Comparison of ENCODE assay signal across 8 cellular contexts in genomic region chr3:149936812-149937230, GRCh38. TPM values are rescaled to one million over a fixed set of nuclear protein-coding genes. Genes with fewer than 3 reads are reported as not detected.
DNase-seq lines count a peak whose midpoint lies in the region; ATAC-seq and TF ChIP-seq lines count a peak whose summit lies in the region.

No MANE protein-coding gene starts in this region.

- H3K36me3 ChIP-seq in BE2C (no peaks in the 10 kb centered on the region), Peyer's patch (no peaks in the 10 kb centered on the region), heart right ventricle (peaks cover 0 to 16% (median 0%) of the 10 kb centered on the region in 9 donors), skeletal muscle tissue (ENCODE audit: control insufficient read depth in 3 of 3, insufficient read depth in 3 of 3, low read length in 3 of 3) (no peaks in the 10 kb centered on the region)

- H3K27me3 Mint-ChIP-seq in activated naive CD4-positive, alpha-beta T cell treated with anti-CD3 and anti-CD28 coated beads, Interleukin-2, amount 10 ng/mL, durations not matched to agents 7 days and 5 days = no peaks in the 10 kb centered on the region

- no peak for TF ChIP-seq POLR2A in Peyer's patch (IDR thresholded peaks at IDR 0.05)

- ATAC-seq in GM18909 (IDR thresholded peaks at IDR 0.05; ENCODE audit: poor library complexity, unreplicated experiment) (peak; percentile 74), heart right ventricle (peak; percentile 56 to 82 (median 77))

- TF ChIP-seq CTCF in BE2C (IDR thresholded peaks at IDR 0.05; ENCODE audit: low read depth, low read length) (peak; percentile 93), Peyer's patch (IDR thresholded peaks at IDR 0.05) (peak in 5 of 6 experiments; percentile 6 to 84 (median 80)), heart right ventricle (IDR thresholded peaks at IDR 0.05) (peak; percentile 51 to 87 (median 75))

- peaks cover 15% of the 10 kb centered on the region for H3K36me3 Mint-ChIP-seq in activated naive CD4-positive, alpha-beta T cell treated with anti-CD3 and anti-CD28 coated beads, Interleukin-2, amount 10 ng/mL, durations not matched to agents 7 days and 5 days

- no peak overlapping the region for H3K4me3 Mint-ChIP-seq in activated naive CD4-positive, alpha-beta T cell treated with anti-CD3 and anti-CD28 coated beads, Interleukin-2, amount 10 ng/mL, durations not matched to agents 7 days and 5 days

- H3K9me3 ChIP-seq in BE2C = no peaks in the 10 kb centered on the region
- H3K9me3 ChIP-seq in Peyer's patch = no peaks in the 10 kb centered on the region
- peaks cover 0 to 14% (median 0%) of the 10 kb centered on the region in 11 donors for H3K9me3 ChIP-seq in heart right ventricle
- no peaks in the 10 kb centered on the region for H3K9me3 ChIP-seq in skeletal muscle tissue (ENCODE audit: control insufficient read depth in 3 of 3, low read length in 3 of 3)

- H3K27ac Mint-ChIP-seq in activated naive CD4-positive, alpha-beta T cell treated with anti-CD3 and anti-CD28 coated beads, Interleukin-2, amount 10 ng/mL, durations not matched to agents 7 days and 5 days = no peak overlapping the region

- peaks cover 3% of the 10 kb centered on the region for H3K4me1 Mint-ChIP-seq in activated naive CD4-positive, alpha-beta T cell treated with anti-CD3 and anti-CD28 coated beads, Interleukin-2, amount 10 ng/mL, durations not matched to agents 7 days and 5 days

- peak overlapping the region in 1 of 3 donors; percentile 8 for H3K9ac ChIP-seq in skeletal muscle tissue (ENCODE audit: low read depth in 1 of 3, low read length in 3 of 3)

- H3K27ac ChIP-seq in Peyer's patch = no peak overlapping the region
- H3K27ac ChIP-seq in heart right ventricle = no peak overlapping the region
- H3K27ac ChIP-seq in skeletal muscle tissue (ENCODE audit: low read depth, low read length) = no peak overlapping the region

- WGBS in heart right ventricle, 2 donors = 23 to 30% methylated on average over 7 of the region's 7 CpGs

- intact Hi-C loops in heart right ventricle (cut with DNase I) = loop anchor here in 3 of 10 donors (2.0 to 10.0 kb wide), 3 partner anchors 248 to 560 kb away; no protein-coding TSS in a partner anchor

- H3K4me3 ChIP-seq in BE2C (ENCODE audit: low read depth, low read length) (no peak overlapping the region), Peyer's patch (no peak overlapping the region), heart right ventricle (peak overlapping the region in 1 of 10 donors; percentile 5), skeletal muscle tissue (ENCODE audit: low read length in 3 of 3) (peak overlapping the region; percentile 11 to 53 (median 37))

- H3K9me3 Mint-ChIP-seq in activated naive CD4-positive, alpha-beta T cell treated with anti-CD3 and anti-CD28 coated beads, Interleukin-2, amount 10 ng/mL, durations not matched to agents 7 days and 5 days = peaks cover 3% of the 10 kb centered on the region

- DNase-seq in BE2C (peak; percentile 72), HuH-7 (ENCODE audit: low spot score) (peak; percentile 20), Peyer's patch (peak in 2 of 3 donors; percentile 23 to 66), heart right ventricle (peak; percentile 22 to 30)
- DNase-seq in activated naive CD4-positive, alpha-beta T cell treated with anti-CD3 and anti-CD28 coated beads, Interleukin-2, amount 10 ng/mL, durations not matched to agents 7 days and 5 days = peak; percentile 45
- no peak for DNase-seq in activated CD4-positive, CD25-positive, alpha-beta regulatory T cell treated with anti-CD3 and anti-CD28 coated beads, Interleukin-2, amount 50 U/mL, for 72 hours

- no peaks in the 10 kb centered on the region for H3K27me3 ChIP-seq in BE2C
- H3K27me3 ChIP-seq in Peyer's patch = no peaks in the 10 kb centered on the region
- H3K27me3 ChIP-seq in heart right ventricle = no peaks in the 10 kb centered on the region
- H3K27me3 ChIP-seq in skeletal muscle tissue (ENCODE audit: control insufficient read depth in 3 of 3, insufficient read depth in 3 of 3, low read length in 3 of 3) = no peaks in the 10 kb centered on the region

- no peaks in the 10 kb centered on the region for H3K4me1 ChIP-seq in BE2C
- H3K4me1 ChIP-seq in Peyer's patch = no peaks in the 10 kb centered on the region
- H3K4me1 ChIP-seq in heart right ventricle = peaks cover 0 to 25% (median 7%) of the 10 kb centered on the region in 9 donors
- H3K4me1 ChIP-seq in skeletal muscle tissue (ENCODE audit: control insufficient read depth in 3 of 3, insufficient read depth in 3 of 3, low read length in 3 of 3) = peaks cover 0 to 8% (median 3%) of the 10 kb centered on the region in 3 donors

- CTCF ChIA-PET in activated naive CD4-positive, alpha-beta T cell treated with anti-CD3 and anti-CD28 coated beads, Interleukin-2, amount 10 ng/mL, durations not matched to agents 7 days and 5 days (lab: Charles Lee) = interaction anchor here (1.0 to 1.6 kb wide), 3 partner anchors 30 to 247 kb away, joined by 3 to 6 read pairs (median 4); no protein-coding TSS in a partner anchor

RNA-seq across cellular contexts. Expression of gene PFN2, which starts 33.9 kb away (rescaled TPM):
- 84.8 TPM for polyA plus RNA-seq in BE2C (2012; ENCODE audit: insufficient read depth, insufficient read length, low read depth)
- total RNA-seq in Peyer's patch (10 to 100 TPM; 39.6 to 69.6 (median 60.9) TPM), heart right ventricle (10 to 100 TPM; 56.7 to 78.3 (median 66.1) TPM), skeletal muscle tissue (142 TPM)
- 10 to 100 TPM; 35.5 to 52.4 TPM for polyA plus RNA-seq in heart right ventricle

Comparison
In these comparisons a context has a peak if more than half of its experiments do, and no peak if none do; other contexts are left out.
1. H3K4me3 ChIP-seq: peak in skeletal muscle tissue (3 of 3); none in BE2C (single experiment) and Peyer's patch (0 of 4).
2. Peak in every context shown above with its lines, with median percentiles within 50 percentile points of each other: CTCF ChIP-seq.